In the genomic region with DNA sequence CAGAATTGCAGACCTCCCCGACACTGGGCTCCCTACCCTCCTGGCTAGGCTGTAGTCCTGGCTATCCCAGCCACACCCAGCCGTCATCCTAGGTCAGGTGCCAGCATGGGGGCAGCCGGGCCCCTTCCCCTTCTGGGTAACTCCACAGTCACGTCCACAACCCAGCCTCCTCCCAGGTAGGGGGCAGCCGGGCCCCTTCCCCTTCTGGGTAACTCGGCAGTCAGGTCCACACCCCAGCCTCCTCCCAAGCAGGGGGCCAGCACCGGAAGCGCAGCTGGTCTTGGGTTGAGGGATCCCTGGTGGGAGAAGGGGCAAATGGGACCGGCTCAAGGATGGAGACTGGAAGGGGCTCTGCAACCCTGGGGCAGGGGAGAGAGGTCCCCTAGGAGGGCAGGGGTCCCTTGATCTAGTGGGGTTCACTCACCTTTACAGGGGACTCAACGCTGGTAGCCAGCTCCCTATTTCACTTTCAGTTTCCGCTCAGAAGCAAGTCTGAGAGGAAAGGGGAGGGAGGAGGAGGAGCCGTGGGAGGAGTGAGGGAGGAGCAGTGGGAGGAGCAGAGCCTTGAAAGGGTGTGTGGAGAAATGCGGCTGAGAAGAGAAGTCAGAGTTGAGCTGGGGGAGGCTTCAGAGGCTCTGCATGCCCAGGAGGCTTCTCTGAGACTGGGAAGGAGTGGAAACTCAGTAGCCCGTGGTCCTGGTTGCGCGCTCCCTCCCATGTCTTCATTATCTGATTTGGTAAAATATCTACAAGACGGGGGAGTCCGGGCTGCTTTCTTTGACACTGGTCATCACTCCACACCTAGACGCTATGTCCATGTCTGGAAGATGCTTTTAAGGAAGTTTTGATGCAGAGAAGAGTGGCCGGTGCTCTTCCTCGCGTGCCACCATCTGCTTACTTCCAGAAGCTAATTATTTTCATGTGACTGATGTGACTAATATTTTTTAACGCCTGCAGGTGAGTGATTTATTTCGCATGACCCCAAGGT, we compare ENCODE assay signal across 8 cellular contexts. TPM values are rescaled to one million over a fixed set of nuclear protein-coding genes. Genes with fewer than 3 reads are reported as not detected.
DNase-seq lines count a peak whose midpoint lies in the region; ATAC-seq, FAIRE-seq and TF ChIP-seq lines count a peak whose summit lies in the region.

A gene (minus strand): TSS at position 494 of the 988 bp plus-strand sequence. CDS start 3,293 bp downstream, outside the sequence.

- 26% methylated on average over 24 of the region's 24 CpGs for WGBS in GM12878 (ENCODE audit: insufficient coverage, insufficient replicate concordance, low lambda C conversion rate, missing lambda C conversion rate)
- WGBS in sigmoid colon, 2 donors, result 10 to 16% methylated on average over 24 of the region's 24 CpGs

- TSS peak; percentile 57 for BruUV-seq in GM12878 (replicated peaks; lab: Mats Ljungman, UMichigan)

- H3K9me3 ChIP-seq in GM12878 (replicated peaks; ENCODE audit: control insufficient read depth, insufficient read depth, low read length) (no peaks in the 10 kb centered on the region; the same call in 2 of the 3 replicates), sigmoid colon (no peaks in the 10 kb centered on the region)

- FAIRE-seq in GM12878 (lab: Jason Lieb, UNC), result peak; percentile 98

- H3K4me3 ChIP-seq in GM12865 (ENCODE audit: low read depth, low read length) (peak within 1 kb of the TSS; percentile 95), GM12878 (peak within 1 kb of the TSS; percentile 87), sigmoid colon (peak within 1 kb of the TSS; percentile 69 to 81 (median 75))

- H3K27ac ChIP-seq in GM12878 (ENCODE audit: control insufficient read depth, insufficient read depth) (peak within 1 kb of the TSS; percentile 95), sigmoid colon (peak within 1 kb of the TSS; percentile 78 to 82 (median 80))

- RAD21 ChIA-PET in GM12878 (lab: Charles Lee; ENCODE audit: unreplicated experiment), result interaction anchor here (1.3 to 1.9 kb wide), 2 partner anchors 20 to 206 kb away, joined by 3 to 6 read pairs; no protein-coding TSS in a partner anchor

- peak; percentile 82 for TF ChIP-seq POLR2A in GM12878 (IDR thresholded peaks at IDR 0.05; ENCODE audit: low read depth, low read length)
- TF ChIP-seq POLR2A in sigmoid colon (IDR thresholded peaks at IDR 0.05), result peak in 1 of 2 donors; percentile 33

- POLR2A ChIA-PET in GM12878 (lab: Charles Lee), result interaction anchor here (1.0 kb wide), 1 partner anchor 17 kb away, joined by 3 read pairs; no protein-coding TSS in a partner anchor

- no peaks in the 10 kb centered on the region for H3K4me1 ChIP-seq in GM12878 (ENCODE audit: control insufficient read depth, insufficient read depth, low read length)
- H3K4me1 ChIP-seq in sigmoid colon, result peaks cover 0 to 10% (median 9%) of the 10 kb centered on the region in 4 donors

- H3K9ac ChIP-seq in GM12878 (ENCODE audit: control insufficient read depth, insufficient read depth, low read length), result peak within 1 kb of the TSS; percentile 91

- H3K9me3 Mint-ChIP-seq in HFFc6, result peaks cover 3% of the 10 kb centered on the region; the same call in 1 of the 2 replicates

- no peak for TF ChIP-seq CTCF in GM12865 (IDR thresholded peaks at IDR 0.05; ENCODE audit: insufficient read depth, low read depth, low read length, missing control alignments)
- no peak for TF ChIP-seq CTCF in HFFc6 (IDR thresholded peaks at IDR 0.05)
- no peak for TF ChIP-seq CTCF in GM12878 (IDR thresholded peaks at IDR 0.05 in 2 of 3, conservative IDR thresholded peaks at IDR 0.05 in 1 of 3; ENCODE audit: control insufficient read depth in 2 of 3, extremely low read depth in 1 of 3, insufficient read depth in 1 of 3, low read depth in 3 of 3, low read length in 3 of 3)
- no peak for TF ChIP-seq CTCF in sigmoid colon (IDR thresholded peaks at IDR 0.05)

- H2AFZ ChIP-seq in GM12878 (ENCODE audit: control insufficient read depth, low read depth, low read length), result peak within 1 kb of the TSS; percentile 95

- peaks cover 2 to 11% of the 10 kb centered on the region in 2 experiments for H3K36me3 ChIP-seq in GM12878 (ENCODE audit: control insufficient read depth in 2 of 2, insufficient read depth in 2 of 2, low read length in 1 of 2)
- peaks cover 7 to 18% (median 17%) of the 10 kb centered on the region in 4 donors for H3K36me3 ChIP-seq in sigmoid colon

- CTCF ChIA-PET in GM12878 (lab: Yijun Ruan, JAX), result interaction anchor here (0.6 to 2.4 kb wide), 4 partner anchors 24 to 206 kb away, joined by 3 to 10 read pairs (median 4); no protein-coding TSS in a partner anchor

- H3K27ac Mint-ChIP-seq in HFFc6, result peak within 1 kb of the TSS; percentile 83

- no peak for TF ChIP-seq EP300 in GM12878 (IDR thresholded peaks at IDR 0.05; ENCODE audit: borderline replicate concordance in 1 of 2, control insufficient read depth in 1 of 2, low read depth in 2 of 2, low read length in 2 of 2)
- no peak for TF ChIP-seq EP300 in sigmoid colon (IDR thresholded peaks at IDR 0.05)

- peak; percentile 89 for DNase-seq in GM12865 (ENCODE audit: low read depth)
- peak; percentile 75 for DNase-seq in HFFc6
- peak; percentile 94 for DNase-seq in NAMALWA (ENCODE audit: low spot score)
- peak; percentile 61 for DNase-seq in T1000 (lab: John Stamatoyannopoulos, UW)
- peak; percentile 72 for DNase-seq in GM12878 (ENCODE audit: low read depth, low spot score)
- peak; percentile 63 for DNase-seq in iPS DF 19.7 (ENCODE audit: low read depth, low spot score)
- peak; percentile 90 for DNase-seq in sigmoid colon
- DNase-seq in NCI-H1092 (lab: John Stamatoyannopoulos, UW), result no peak

- peak; percentile 99 for ATAC-seq in GM12878

- SMC1A ChIA-PET in GM12878 (lab: Charles Lee; ENCODE audit: uncharacterized antibody, unreplicated experiment), result interaction anchor here (0.6 to 3.1 kb wide), 5 partner anchors 9 to 593 kb away, joined by 3 to 9 read pairs (median 4); no protein-coding TSS in a partner anchor

- H3K27me3 Mint-ChIP-seq in HFFc6 (ENCODE audit: insufficient read depth), result no peaks in the 10 kb centered on the region

- H3K27me3 ChIP-seq in GM12878 (replicated peaks in 1 of 2; ENCODE audit: control insufficient read depth in 2 of 2, insufficient read depth in 2 of 2, low read length in 1 of 2) (no peaks in the 10 kb centered on the region), sigmoid colon (no peaks in the 10 kb centered on the region)

- in situ Hi-C loops in GM12878 (cut with MboI), result loop anchor here (25.0 kb wide), 1 partner anchor 556 kb away; a partner anchor contains a TSS

- peak within 1 kb of the TSS; percentile 92 for H3K4me3 Mint-ChIP-seq in HFFc6

- no peaks in the 10 kb centered on the region for H4K20me1 ChIP-seq in GM12878 (ENCODE audit: control insufficient read depth, insufficient read depth)

- peaks cover 19% of the 10 kb centered on the region for H3K4me1 Mint-ChIP-seq in HFFc6 (ENCODE audit: low read depth)

- TF ChIP-seq RAD21 in GM12878 (IDR thresholded peaks at IDR 0.05; ENCODE audit: insufficient read depth, low read depth, low read length), result no peak

- peaks cover 16% of the 10 kb centered on the region for H3K79me2 ChIP-seq in GM12878 (ENCODE audit: control insufficient read depth, insufficient read depth, low read length)

- intact Hi-C loops in GM12878 (cut with micrococcal nuclease; ENCODE audit: unreplicated experiment), result loop anchor here (5.0 kb wide), 2 partner anchors 99 to 211 kb away; no protein-coding TSS in a partner anchor
- intact Hi-C loops in sigmoid colon (cut with DNase I), result no loop called here

- peak within 1 kb of the TSS; percentile 70 for H3K4me2 ChIP-seq in GM12878 (ENCODE audit: control insufficient read depth, insufficient read depth)

- H3K36me3 Mint-ChIP-seq in HFFc6 (ENCODE audit: low read depth), result peaks cover 21% of the 10 kb centered on the region

TF ChIP-seq in GM12878, 131 proteins besides CTCF, POLR2A, EP300 and RAD21 (continues in another document):
- TF ChIP-seq RELA (IDR thresholded peaks at IDR 0.05; ENCODE audit: borderline replicate concordance, partially characterized antibody) (no peak), NR2F1 (conservative IDR thresholded peaks at IDR 0.05) (peak; percentile 53)
- TF ChIP-seq, protein P1, sequence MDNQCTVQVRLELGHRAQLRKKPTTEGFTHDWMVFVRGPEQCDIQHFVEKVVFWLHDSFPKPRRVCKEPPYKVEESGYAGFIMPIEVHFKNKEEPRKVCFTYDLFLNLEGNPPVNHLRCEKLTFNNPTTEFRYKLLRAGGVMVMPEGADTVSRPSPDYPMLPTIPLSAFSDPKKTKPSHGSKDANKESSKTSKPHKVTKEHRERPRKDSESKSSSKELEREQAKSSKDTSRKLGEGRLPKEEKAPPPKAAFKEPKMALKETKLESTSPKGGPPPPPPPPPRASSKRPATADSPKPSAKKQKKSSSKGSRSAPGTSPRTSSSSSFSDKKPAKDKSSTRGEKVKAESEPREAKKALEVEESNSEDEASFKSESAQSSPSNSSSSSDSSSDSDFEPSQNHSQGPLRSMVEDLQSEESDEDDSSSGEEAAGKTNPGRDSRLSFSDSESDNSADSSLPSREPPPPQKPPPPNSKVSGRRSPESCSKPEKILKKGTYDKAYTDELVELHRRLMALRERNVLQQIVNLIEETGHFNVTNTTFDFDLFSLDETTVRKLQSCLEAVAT (IDR thresholded peaks at IDR 0.05), result peak; percentile 57; the same call in 1 of the 2 replicates

RNA-seq across cellular contexts. Expression of the gene that starts here (rescaled TPM):
- 10 to 100 TPM; 11.1 to 23.1 (median 18.9) TPM for total RNA-seq in HFFc6 (2021; fragmentation: NEBNext Ultra II Directional; extraction: Animal tissue kit (Norgen Biotek cat#: 25700))
- 15.6 and 16.4 TPM in 2 replicates for total RNA-seq in GM12878 (2013; cell fraction: nucleolus; rRNA removed)
- total RNA-seq in GM12878 (2014; rRNA removed), result 34.4 and 36.8 TPM in 2 replicates
- total RNA-seq in GM12878 (2014; rRNA removed; fragmentation: Illumina TruSeq; extraction: Trizol), result 32.2 and 32.4 TPM in 2 replicates
- 24.2 and 26.3 TPM in 2 replicates for total RNA-seq in GM12878 (2021)
- polyA plus RNA-seq in GM12878 (2011; ENCODE audit: low read depth), result 18.2 TPM
- 74.7 and 80.6 TPM in 2 replicates for polyA plus RNA-seq in GM12878 (2011; rRNA removed)
- 59.8 and 69.1 TPM in 2 replicates for polyA plus RNA-seq in GM12878 (2011; cell fraction: cytosol; rRNA removed)
- polyA plus RNA-seq in GM12878 (2011; cell fraction: nucleus; rRNA removed), result 51.3 and 55.3 TPM in 2 replicates
- polyA plus RNA-seq in GM12878 (2012), result 21.9 and 27.8 TPM in 2 replicates
- polyA plus RNA-seq in GM12878 (2014; fragmentation: Illumina TruSeq; extraction: Trizol), result 40.4 and 40.7 TPM in 2 replicates
- 10 to 100 TPM; 24.7 to 28.6 TPM for polyA plus RNA-seq in GM12878 (2014; fragmentation: Nextera tagmentation; extraction: Ambion mirVana)
- 21.5 and 24.3 TPM in 2 replicates for polyA plus RNA-seq in GM12878 (2014; rRNA removed)
- 10 to 100 TPM; 31.2 to 39.6 TPM for polyA plus RNA-seq in GM12878 (2016; fragmentation: Nextera tagmentation; extraction: Ambion mirVana)
- 39.5 and 56.1 TPM in 2 replicates for polyA minus RNA-seq in GM12878 (2011; rRNA and poly(A)+ RNA removed)
- polyA minus RNA-seq in GM12878 (2011; cell fraction: cytosol; rRNA and poly(A)+ RNA removed), result 16.1 and 19.4 TPM in 2 replicates
- 10.9 and 14.9 TPM in 2 replicates for polyA minus RNA-seq in GM12878 (2011; cell fraction: nucleus; rRNA and poly(A)+ RNA removed)
- 10 to 100 TPM; 15.0 to 21.4 (median 16.2) TPM for total RNA-seq in sigmoid colon
- 10 to 100 TPM; 16.2 to 32.1 (median 29.1) TPM for polyA plus RNA-seq in sigmoid colon
